ENCODE assay signal across 13 cellular contexts in the genomic region with DNA sequence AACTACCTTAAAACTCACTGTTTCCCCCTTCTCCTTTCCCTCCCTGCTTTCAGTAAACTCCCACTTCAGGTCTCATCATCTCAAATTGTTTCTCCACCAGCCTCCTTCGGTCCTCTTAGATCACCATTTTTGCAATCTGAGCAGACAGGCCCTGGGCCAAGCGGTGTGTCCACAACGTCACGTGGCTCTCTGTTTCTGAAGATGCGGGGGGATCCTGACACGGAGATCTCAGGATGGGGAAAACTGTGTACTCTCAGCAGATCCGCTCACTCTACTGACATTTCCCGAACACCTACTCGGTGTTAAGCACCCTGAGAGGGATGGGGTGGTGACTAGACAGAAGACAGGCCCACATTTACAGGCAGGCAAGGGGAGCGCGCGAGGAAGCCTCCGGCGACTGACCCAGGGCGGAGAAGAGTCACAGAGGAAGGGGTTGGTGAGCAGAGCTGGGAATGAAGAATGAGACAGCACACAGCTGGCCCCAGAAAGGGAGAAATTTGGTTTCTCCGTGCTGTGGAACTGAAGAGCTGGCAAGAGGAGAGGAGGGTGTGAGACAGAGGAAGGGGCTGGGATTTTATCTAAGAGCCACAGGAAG. TPM values are rescaled to one million over a fixed set of nuclear protein-coding genes. Genes with fewer than 3 reads are reported as not detected.
"Had no signal": no experiment of that assay in that cellular context is flagged by ENCODE, and none has a peak within 500 bp of the region (broad histone marks: within the 10 kb centered on the region; RNA-seq: fewer than 3 reads in every experiment).

No MANE protein-coding gene starts in this region.

- H3K4me1 Mint-ChIP-seq: activated CD8-positive, alpha-beta memory T cell treated with anti-CD3 and anti-CD28 coated beads, Interleukin-2, amount 10 ng/mL, durations not matched to agents 7 days and 5 days; natural killer cell had no signal

- DNase-seq: activated CD4-positive, alpha-beta memory T cell treated with anti-CD3 and anti-CD28 coated beads for 36 hours; activated CD8-positive, alpha-beta memory T cell treated with anti-CD3 and anti-CD28 coated beads, Interleukin-2, amount 10 ng/mL, durations not matched to agents 7 days and 5 days; activated naive CD4-positive, alpha-beta T cell treated with anti-CD3 and anti-CD28 coated beads for 36 hours; activated T-cell treated with anti-CD3 and anti-CD28 coated beads, Interleukin-2, amount 50 U/mL, for 1 hour; natural killer cell; sigmoid colon; stimulated activated CD4-positive, alpha-beta T cell treated with anti-CD3 and anti-CD28 coated beads, Interleukin-12 subunit alpha, Interleukin-12 subunit beta, amount 100 ng/mL, for 4 hours; stimulated activated CD4-positive, alpha-beta T cell treated with anti-CD3 and anti-CD28 coated beads, Interleukin-2, amount 100 ng/mL, for 24 hours; WERI-Rb-1 had no signal

- H3K4me3 Mint-ChIP-seq: activated CD4-positive, alpha-beta memory T cell treated with anti-CD3 and anti-CD28 coated beads for 36 hours; activated CD8-positive, alpha-beta memory T cell treated with anti-CD3 and anti-CD28 coated beads, Interleukin-2, amount 10 ng/mL, durations not matched to agents 7 days and 5 days; activated naive CD4-positive, alpha-beta T cell treated with anti-CD3 and anti-CD28 coated beads for 36 hours; natural killer cell had no signal

- H3K9me3 ChIP-seq: esophagus muscularis mucosa, ovary, sigmoid colon, SJSA1 had no signal

- H3K9me3 Mint-ChIP-seq: activated CD4-positive, alpha-beta memory T cell treated with anti-CD3 and anti-CD28 coated beads for 36 hours; activated naive CD4-positive, alpha-beta T cell treated with anti-CD3 and anti-CD28 coated beads for 36 hours; activated T-helper 2 cell treated with anti-CD3 and anti-CD28 coated beads, Interferon-gamma antibody, Interleukin-2, Interleukin-4, amounts not matched to agents 10 μg/mL and 5 μg/mL and 100 μg/mL, durations not matched to agents 14 hours and 24 hours and 36 hours; natural killer cell had no signal

- H3K36me3 ChIP-seq: esophagus muscularis mucosa, ovary, sigmoid colon, SJSA1, WERI-Rb-1 had no signal

- H3K27me3 ChIP-seq: esophagus muscularis mucosa, ovary, sigmoid colon, SJSA1 had no signal

- H3K27ac Mint-ChIP-seq: activated CD4-positive, alpha-beta memory T cell treated with anti-CD3 and anti-CD28 coated beads for 36 hours; activated CD8-positive, alpha-beta memory T cell treated with anti-CD3 and anti-CD28 coated beads, Interleukin-2, amount 10 ng/mL, durations not matched to agents 7 days and 5 days; activated naive CD4-positive, alpha-beta T cell treated with anti-CD3 and anti-CD28 coated beads for 36 hours; activated T-helper 2 cell treated with anti-CD3 and anti-CD28 coated beads, Interferon-gamma antibody, Interleukin-2, Interleukin-4, amounts not matched to agents 10 μg/mL and 5 μg/mL and 100 μg/mL, durations not matched to agents 14 hours and 24 hours and 36 hours had no signal

- H3K27ac ChIP-seq: esophagus muscularis mucosa, ovary, sigmoid colon, SJSA1, WERI-Rb-1 had no signal

- H3K4me3 ChIP-seq: esophagus muscularis mucosa, ovary, sigmoid colon, SJSA1 had no signal

- H3K4me1 ChIP-seq: esophagus muscularis mucosa, sigmoid colon, SJSA1 had no signal

- H3K36me3 Mint-ChIP-seq: activated CD4-positive, alpha-beta memory T cell treated with anti-CD3 and anti-CD28 coated beads for 36 hours; activated CD8-positive, alpha-beta memory T cell treated with anti-CD3 and anti-CD28 coated beads, Interleukin-2, amount 10 ng/mL, durations not matched to agents 7 days and 5 days; natural killer cell had no signal

- ATAC-seq: activated CD8-positive, alpha-beta memory T cell treated with anti-CD3 and anti-CD28 coated beads, Interleukin-2, amount 10 ng/mL, durations not matched to agents 7 days and 5 days; natural killer cell had no signal

RNA-seq across cellular contexts. Expression of gene SERP2, which starts 38.8 kb away (rescaled TPM):
- total RNA-seq: activated CD4-positive, alpha-beta memory T cell treated with anti-CD3 and anti-CD28 coated beads for 36 hours; activated CD8-positive, alpha-beta memory T cell treated with anti-CD3 and anti-CD28 coated beads, Interleukin-2, amount 10 ng/mL, durations not matched to agents 7 days and 5 days; SJSA1 had no signal
